In the genomic region with DNA sequence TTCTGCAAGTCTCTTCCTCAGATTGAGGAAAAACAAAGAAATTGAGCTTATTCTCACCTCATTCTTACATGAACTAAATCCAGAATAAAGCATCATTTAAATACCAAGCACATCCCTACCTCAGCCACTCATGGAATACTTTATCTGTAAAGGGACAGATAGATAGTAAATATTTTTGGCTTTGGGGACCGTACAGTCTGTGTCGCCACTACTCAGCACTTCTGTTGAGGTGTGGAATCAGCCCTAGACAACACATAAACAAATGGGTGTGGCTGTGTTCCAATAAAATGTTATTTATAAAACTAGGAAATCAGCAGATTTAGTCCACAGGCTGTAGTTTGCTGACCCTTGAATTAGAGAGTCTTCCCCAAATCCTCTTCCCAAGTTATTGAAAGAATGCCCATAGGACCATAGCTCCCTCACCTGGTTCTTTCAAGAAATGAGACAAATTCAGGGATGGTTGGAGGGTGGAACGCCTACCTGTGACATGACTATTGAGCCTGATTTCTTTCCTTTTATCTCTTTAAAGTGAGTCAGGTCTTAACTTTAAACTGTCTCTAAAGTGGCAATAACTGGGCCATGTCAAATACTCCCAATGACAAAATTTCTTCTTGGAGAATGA, we compare ENCODE assay signal across 11 cellular contexts.
DNase-seq lines count a peak whose midpoint lies in the region; ATAC-seq, FAIRE-seq and TF ChIP-seq lines count a peak whose summit lies in the region.
"Had no signal": no experiment of that assay in that cellular context is flagged by ENCODE, and none has a peak within 500 bp of the region (broad histone marks: within the 10 kb centered on the region; RNA-seq: fewer than 3 reads in every experiment).

No MANE protein-coding gene starts in this region.

- H4K8ac ChIP-seq in H1 (ENCODE audit: extremely low read depth, insufficient read depth, low read length) = no peak overlapping the region
- no peak overlapping the region for H4K8ac ChIP-seq in mesendoderm (ENCODE audit: low read depth, low read length)

- no peak overlapping the region for H3K18ac ChIP-seq in H1 (ENCODE audit: extremely low read depth, low read length)
- no peak overlapping the region for H3K18ac ChIP-seq in mesendoderm (ENCODE audit: low read length)

- H3K23ac ChIP-seq in H1 (ENCODE audit: insufficient read length) = no peak overlapping the region
- H3K23ac ChIP-seq in mesendoderm (ENCODE audit: low read length) = no peak overlapping the region

- CTCF ChIA-PET in H1 (lab: Charles Lee; ENCODE audit: partially characterized antibody) = interaction anchor here (0.6 to 2.4 kb wide), 23 partner anchors 9 to 718 kb away, joined by 3 to 17 read pairs (median 3); no protein-coding TSS in a partner anchor

- H2BK120ac ChIP-seq in H1 (replicated peaks; ENCODE audit: low read depth, low read length) (no peak overlapping the region), mesendoderm (ENCODE audit: low read depth, low read length) (no peak overlapping the region)

- DNase-seq in MM.1S (no peak), H1 (ENCODE audit: low read depth in 1 of 2, low spot score in 2 of 2) (no peak), mesendoderm (peak; percentile 63), NCI-H748 treated with DMSO at 0.1 percent for 48 hours (lab: John Stamatoyannopoulos, UW) (no peak), KG1 (lab: John Stamatoyannopoulos, UW) (no peak)
- DNase-seq: activated naive CD8-positive, alpha-beta T cell treated with anti-CD3 and anti-CD28 coated beads, Interleukin-2, amount 50 U/mL, for 24 hours; effector memory CD8-positive, alpha-beta T cell; Karpas-422; SHP77 treated with DMSO at 0.1 percent for 48 hours had no signal

- H3K27me3 ChIP-seq in MM.1S (replicated peaks; ENCODE audit: insufficient read depth, low read length) = no peaks in the 10 kb centered on the region
- H3K27me3 ChIP-seq in H1 (replicated peaks in 1 of 4; ENCODE audit: control insufficient read depth in 3 of 4, extremely low read depth in 1 of 4, insufficient read depth in 3 of 4, low read length in 3 of 4) = no peaks in the 10 kb centered on the region
- no peaks in the 10 kb centered on the region for H3K27me3 ChIP-seq in mesendoderm (ENCODE audit: insufficient read depth, low read length, poor library complexity)

- H2AFZ ChIP-seq in MM.1S (ENCODE audit: low read length) = no peak overlapping the region
- peak overlapping the region; percentile 48; the same call in 1 of the 2 replicates for H2AFZ ChIP-seq in H1 (ENCODE audit: low read length)

- peak; percentile 79 for FAIRE-seq in G401.6 (lab: Jason Lieb, UNC)
- FAIRE-seq in H1 (lab: Jason Lieb, UNC) = peak; percentile 62

- H3K79me1 ChIP-seq in H1 (ENCODE audit: low read depth, low read length) = no peaks in the 10 kb centered on the region
- H3K79me1 ChIP-seq in mesendoderm (ENCODE audit: low read length) = no peaks in the 10 kb centered on the region

- H3K4me3 ChIP-seq in MM.1S (ENCODE audit: low read length) = no peak overlapping the region
- no peak overlapping the region for H3K4me3 ChIP-seq in H1 (ENCODE audit: extremely low read depth in 1 of 4, insufficient read depth in 2 of 4, low read depth in 3 of 4, low read length in 4 of 4)
- no peak overlapping the region for H3K4me3 ChIP-seq in mesendoderm (ENCODE audit: low read length)

- no peak overlapping the region for H4K91ac ChIP-seq in H1 (replicated peaks; ENCODE audit: insufficient read length, low read length)

- H3K9me3 ChIP-seq in MM.1S (replicated peaks; ENCODE audit: insufficient read depth, low read length) (no peaks in the 10 kb centered on the region), H1 (ENCODE audit: insufficient read depth in 2 of 2, low read depth in 1 of 2, low read length in 1 of 2) (no peaks in the 10 kb centered on the region)

- no peak overlapping the region for H2BK15ac ChIP-seq in H1 (ENCODE audit: low read length)
- H2BK15ac ChIP-seq in mesendoderm (replicated peaks; ENCODE audit: low read depth) = no peak overlapping the region

- no peaks in the 10 kb centered on the region for H3K36me3 ChIP-seq in MM.1S (replicated peaks; ENCODE audit: insufficient read depth, low read length)
- no peaks in the 10 kb centered on the region for H3K36me3 ChIP-seq in H1 (ENCODE audit: control insufficient read depth in 2 of 4, insufficient read depth in 4 of 4, low read length in 3 of 4)
- H3K36me3 ChIP-seq in mesendoderm (ENCODE audit: control insufficient read depth, insufficient read depth, low read length) = no peaks in the 10 kb centered on the region

- H4K20me1 ChIP-seq in MM.1S (ENCODE audit: insufficient read depth, low read length) = no peaks in the 10 kb centered on the region
- no peaks in the 10 kb centered on the region for H4K20me1 ChIP-seq in H1 (replicated peaks in 1 of 2; ENCODE audit: control insufficient read depth in 1 of 2, insufficient read depth in 2 of 2, low read length in 2 of 2)

- H3K4ac ChIP-seq in H1 (replicated peaks; ENCODE audit: insufficient read length, low read depth, low read length) = no peak overlapping the region
- H3K4ac ChIP-seq in mesendoderm (ENCODE audit: low read depth, low read length) = no peak overlapping the region

- no peak for TF ChIP-seq EP300 in H1 (IDR thresholded peaks at IDR 0.05; ENCODE audit: borderline replicate concordance in 1 of 2, low read depth in 2 of 2, low read length in 2 of 2)

- WGBS in H1 (ENCODE audit: extremely low coverage in 1 of 2, insufficient coverage in 1 of 2, insufficient read length in 1 of 2, insufficient replicate concordance in 2 of 2, low coverage in 1 of 2, low lambda C conversion rate in 2 of 2, missing lambda C conversion rate in 1 of 2), 2 experiments = 91% methylated on average over 3 of the region's 3 CpGs; no CpG with 5 or more reads in 1 of the 2 experiments
- no CpG with 5 or more reads among the region's 3 CpGs for WGBS in mesendoderm (ENCODE audit: extremely low coverage, insufficient coverage, low lambda C conversion rate)

- H3K23me2 ChIP-seq in H1 (ENCODE audit: low read depth, low read length) = no peaks in the 10 kb centered on the region

- H2BK12ac ChIP-seq in H1 (ENCODE audit: low read depth, low read length) = no peak overlapping the region

- no peaks in the 10 kb centered on the region for H3F3A ChIP-seq in MM.1S (ENCODE audit: insufficient read depth, low read length)

- H3K4me1 ChIP-seq in MM.1S (ENCODE audit: low read length) (no peaks in the 10 kb centered on the region), H1 (replicated peaks in 1 of 4; ENCODE audit: control insufficient read depth in 3 of 4, insufficient read depth in 4 of 4, low read length in 3 of 4) (no peaks in the 10 kb centered on the region), mesendoderm (ENCODE audit: control insufficient read depth, low read depth, low read length) (peaks cover 4% of the 10 kb centered on the region)

- no peak for ATAC-seq in GM18502 (IDR thresholded peaks at IDR 0.05; ENCODE audit: poor library complexity, unreplicated experiment)
- ATAC-seq: activated naive CD8-positive, alpha-beta T cell treated with anti-CD3 and anti-CD28 coated beads, Interleukin-2, amount 50 U/mL, for 24 hours; effector memory CD8-positive, alpha-beta T cell had no signal

- no peak overlapping the region for H3K56ac ChIP-seq in H1 (replicated peaks; ENCODE audit: insufficient read length, low read depth, low read length)
- H3K56ac ChIP-seq in mesendoderm (ENCODE audit: low read length) = no peak overlapping the region

- POLR2A ChIA-PET in H1 (lab: Charles Lee; ENCODE audit: partially characterized antibody) = no interaction called here

- H2BK5ac ChIP-seq in H1 (ENCODE audit: low read depth, low read length) (no peak overlapping the region), mesendoderm (ENCODE audit: low read length) (no peak overlapping the region)

- H3K9me2 ChIP-seq in MM.1S (replicated peaks; ENCODE audit: insufficient read depth, low read length) = no peaks in the 10 kb centered on the region

- no peak overlapping the region for H3K27ac ChIP-seq in MM.1S (ENCODE audit: low read length)
- H3K27ac ChIP-seq in H1 (ENCODE audit: low read depth, low read length) = no peak overlapping the region
- H3K27ac ChIP-seq in mesendoderm (ENCODE audit: low read depth, low read length) = no peak overlapping the region

- H3K79me2 ChIP-seq in MM.1S (ENCODE audit: low read length) = no peaks in the 10 kb centered on the region
- H3K79me2 ChIP-seq in H1 (ENCODE audit: control insufficient read depth in 1 of 2, insufficient read depth in 2 of 2, low read length in 2 of 2) = no peaks in the 10 kb centered on the region
- no peaks in the 10 kb centered on the region for H3K79me2 ChIP-seq in mesendoderm (ENCODE audit: control insufficient read depth, insufficient read depth, low read length)

- TF ChIP-seq RAD21 in H1 (IDR thresholded peaks at IDR 0.05 in 1 of 2, conservative IDR thresholded peaks at IDR 0.05 in 1 of 2; ENCODE audit: low read depth in 2 of 2, low read length in 2 of 2) = peak; percentile 86 to 90

- no peak for TF ChIP-seq POLR2A in H1 (IDR thresholded peaks at IDR 0.05; ENCODE audit: control extremely low read depth in 1 of 2, low read depth in 2 of 2, low read length in 2 of 2)

- H3K9ac ChIP-seq in MM.1S (ENCODE audit: low read length) (no peak overlapping the region), H1 (replicated peaks in 1 of 4; ENCODE audit: extremely low read depth in 1 of 4, low read depth in 3 of 4, low read length in 3 of 4) (no peak overlapping the region), mesendoderm (ENCODE audit: low read length) (no peak overlapping the region)

- H3K4me2 ChIP-seq in MM.1S (ENCODE audit: low read depth, low read length) (no peak overlapping the region), H1 (ENCODE audit: insufficient read depth in 1 of 2, low read depth in 2 of 2, low read length in 2 of 2) (no peak overlapping the region), mesendoderm (ENCODE audit: low read length) (no peak overlapping the region)

- H4K5ac ChIP-seq in H1 (ENCODE audit: insufficient read length, low read depth, low read length) = no peak overlapping the region
- no peak overlapping the region for H4K5ac ChIP-seq in mesendoderm (ENCODE audit: low read length)

- H2BK20ac ChIP-seq in H1 (ENCODE audit: low read length) = no peak overlapping the region

- no peak overlapping the region for H3K14ac ChIP-seq in H1 (ENCODE audit: insufficient read length)

- TF ChIP-seq CTCF in MM.1S (IDR thresholded peaks at IDR 0.05; ENCODE audit: low read length) (peak; percentile 13), H1 (IDR thresholded peaks at IDR 0.05; ENCODE audit: control extremely low read depth in 1 of 3, insufficient read depth in 1 of 3, low read depth in 1 of 3, low read length in 3 of 3) (peak in 2 of 3 experiments; percentile 64 to 65; a peak in 3 of 4 replicates)

- H2AK5ac ChIP-seq in H1 (ENCODE audit: low read depth, low read length) (no peak overlapping the region), mesendoderm (ENCODE audit: low read length) (no peak overlapping the region)

TF ChIP-seq in H1, 55 proteins besides CTCF, POLR2A, EP300 and RAD21 (continues in another document):
- TF ChIP-seq CEBPB (IDR thresholded peaks at IDR 0.05; ENCODE audit: low read depth, low read length) = no peak
- TF ChIP-seq YY1 (IDR thresholded peaks at IDR 0.05; ENCODE audit: low read depth, low read length) = no peak
- no peak for TF ChIP-seq CTBP2 (IDR thresholded peaks at IDR 0.05; ENCODE audit: borderline replicate concordance, insufficient read depth, insufficient read length, low read length)
- no peak for TF ChIP-seq PHF8 (conservative IDR thresholded peaks at IDR 0.05; ENCODE audit: low read depth, low read length)
